ENCODE assay signal across 16 cellular contexts in the genomic region with DNA sequence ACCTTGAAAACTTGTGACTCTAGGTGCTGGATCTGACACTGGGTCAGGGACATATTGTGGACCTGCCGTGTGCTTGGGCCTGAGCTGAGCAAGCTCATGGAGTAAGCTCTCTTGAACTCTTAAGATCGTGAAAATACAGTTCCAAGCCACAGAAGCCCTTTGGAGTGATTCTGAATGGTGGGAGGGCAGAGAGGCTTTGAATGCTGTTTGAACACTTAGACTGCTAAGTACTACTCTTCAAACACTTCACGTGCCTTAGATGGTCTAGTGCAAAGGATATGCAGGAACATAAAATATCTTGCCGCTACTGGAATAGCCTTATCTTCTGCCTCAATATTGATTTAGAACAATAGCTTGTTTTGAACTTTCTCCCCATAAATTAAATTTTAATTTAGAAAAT. TPM values are rescaled to one million over a fixed set of nuclear protein-coding genes. Genes with fewer than 3 reads are reported as not detected.
A peak's percentile ranks its signal among the peaks of the same experiment; 100 is the strongest.
DNase-seq lines count a peak whose midpoint lies in the region; ATAC-seq and TF ChIP-seq lines count a peak whose summit lies in the region.
"Had no signal": no experiment of that assay in that cellular context is flagged by ENCODE, and none has a peak within 500 bp of the region (broad histone marks: within the 10 kb centered on the region; RNA-seq: fewer than 3 reads in every experiment).

No MANE protein-coding gene starts in this region.

- POLR2A ChIA-PET in WTC11 (lab: Charles Lee) = interaction anchor here (0.5 to 1.2 kb wide), 2 partner anchors 20 to 1472 kb away, joined by 3 to 4 read pairs; no protein-coding TSS in a partner anchor

- H3K27me3 Mint-ChIP-seq in WTC11 (ENCODE audit: low read depth) = no peaks in the 10 kb centered on the region
- H3K27me3 Mint-ChIP-seq: dendritic cell treated with granulocyte-macrophage colony-stimulating factor and Interleukin-4, amounts not matched to agents 40 ng/mL and 50 ng/mL, for 4 days had no signal

- WGBS in psoas muscle, 3 donors = 82 to 88% (median 85%) methylated on average over 4 of the region's 4 CpGs

- peak overlapping the region; percentile 98 for H3K27ac Mint-ChIP-seq in WTC11
- H3K27ac Mint-ChIP-seq: CD8-positive, alpha-beta T cell; dendritic cell treated with granulocyte-macrophage colony-stimulating factor and Interleukin-4, amounts not matched to agents 40 ng/mL and 50 ng/mL, for 4 days had no signal

- intact Hi-C loops in lower lobe of right lung (cut with DNase I) (no loop called here), psoas muscle (cut with DNase I) (no loop called here), posterior vena cava (cut with DNase I) (no loop called here)

- DNase-seq in DMS53 treated with DMSO at 0.1 percent for 48 hours (lab: John Stamatoyannopoulos, UW; ENCODE audit: unreplicated experiment) = peak; percentile 80
- DNase-seq in NCI-H128 (lab: John Stamatoyannopoulos, UW; ENCODE audit: unreplicated experiment) = peak; percentile 30
- no peak for DNase-seq in WTC11 (ENCODE audit: low spot score)
- DNase-seq in lower lobe of right lung = no peak
- no peak for DNase-seq in psoas muscle
- DNase-seq in posterior vena cava (ENCODE audit: low spot score) = no peak
- no peak for DNase-seq in foreskin keratinocyte
- DNase-seq: amygdala; CD8-positive, alpha-beta T cell; NCI-H774; stomach had no signal

- H3K4me1 Mint-ChIP-seq in WTC11 = peaks cover 98% of the 10 kb centered on the region

- H3K4me3 Mint-ChIP-seq in WTC11 = peak overlapping the region; percentile 39
- H3K4me3 Mint-ChIP-seq: CD8-positive, alpha-beta T cell; dendritic cell treated with granulocyte-macrophage colony-stimulating factor and Interleukin-4, amounts not matched to agents 40 ng/mL and 50 ng/mL, for 4 days had no signal

- ATAC-seq in WTC11 (peak; percentile 10), lower lobe of right lung (peak; percentile 91 to 95), psoas muscle (no peak), foreskin keratinocyte (no peak), GM19455 (IDR thresholded peaks at IDR 0.05; ENCODE audit: unreplicated experiment) (no peak)
- ATAC-seq: CD8-positive, alpha-beta T cell; esophagus mucosa had no signal

- no peaks in the 10 kb centered on the region for H3K27me3 ChIP-seq in lower lobe of right lung (ENCODE audit: low read depth)
- no peaks in the 10 kb centered on the region for H3K27me3 ChIP-seq in psoas muscle (ENCODE audit: insufficient read depth in 3 of 3, low read length in 2 of 3)
- H3K27me3 ChIP-seq in foreskin keratinocyte = no peaks in the 10 kb centered on the region
- H3K27me3 ChIP-seq: stomach had no signal

- CTCF ChIA-PET in WTC11 (lab: Charles Lee) = interaction anchor here (1.2 to 3.8 kb wide), 7 partner anchors 22 to 342 kb away, joined by 3 to 22 read pairs (median 4); a partner anchor contains a TSS

- TF ChIP-seq CTCF in WTC11 (IDR thresholded peaks at IDR 0.05) (no peak), lower lobe of right lung (IDR thresholded peaks at IDR 0.05) (no peak), psoas muscle (IDR thresholded peaks at IDR 0.05) (no peak), foreskin keratinocyte (conservative IDR thresholded peaks at IDR 0.05) (no peak)

- no peak overlapping the region for H3K4me3 ChIP-seq in lower lobe of right lung
- H3K4me3 ChIP-seq in psoas muscle = no peak overlapping the region
- H3K4me3 ChIP-seq: stomach had no signal

- no peaks in the 10 kb centered on the region for H3K36me3 Mint-ChIP-seq in WTC11
- H3K36me3 Mint-ChIP-seq: CD8-positive, alpha-beta T cell had no signal

- H3K27ac ChIP-seq in lower lobe of right lung = peak overlapping the region; percentile 13
- no peak overlapping the region for H3K27ac ChIP-seq in psoas muscle
- H3K27ac ChIP-seq in foreskin keratinocyte = no peak overlapping the region
- H3K27ac ChIP-seq: parathyroid adenoma, RWPE1, stomach had no signal

- H3K36me3 ChIP-seq in lower lobe of right lung (no peaks in the 10 kb centered on the region), psoas muscle (ENCODE audit: insufficient read depth in 1 of 2, low read depth in 1 of 2) (no peaks in the 10 kb centered on the region)
- H3K36me3 ChIP-seq: stomach had no signal

- H3K9me3 Mint-ChIP-seq in WTC11 = no peaks in the 10 kb centered on the region
- H3K9me3 Mint-ChIP-seq: CD8-positive, alpha-beta T cell; dendritic cell treated with granulocyte-macrophage colony-stimulating factor and Interleukin-4, amounts not matched to agents 40 ng/mL and 50 ng/mL, for 4 days had no signal

- H3K9me3 ChIP-seq in lower lobe of right lung (no peaks in the 10 kb centered on the region), psoas muscle (no peaks in the 10 kb centered on the region)
- H3K9me3 ChIP-seq: stomach had no signal

- H3K4me1 ChIP-seq in lower lobe of right lung = peaks cover 25% of the 10 kb centered on the region
- peaks cover 18% of the 10 kb centered on the region for H3K4me1 ChIP-seq in psoas muscle
- H3K4me1 ChIP-seq in foreskin keratinocyte = no peaks in the 10 kb centered on the region
- H3K4me1 ChIP-seq: parathyroid adenoma had no signal

TF ChIP-seq in WTC11, 78 proteins besides CTCF, POLR2A, EP300 and RAD21 (continues in another document):
- TF ChIP-seq, protein P1, sequence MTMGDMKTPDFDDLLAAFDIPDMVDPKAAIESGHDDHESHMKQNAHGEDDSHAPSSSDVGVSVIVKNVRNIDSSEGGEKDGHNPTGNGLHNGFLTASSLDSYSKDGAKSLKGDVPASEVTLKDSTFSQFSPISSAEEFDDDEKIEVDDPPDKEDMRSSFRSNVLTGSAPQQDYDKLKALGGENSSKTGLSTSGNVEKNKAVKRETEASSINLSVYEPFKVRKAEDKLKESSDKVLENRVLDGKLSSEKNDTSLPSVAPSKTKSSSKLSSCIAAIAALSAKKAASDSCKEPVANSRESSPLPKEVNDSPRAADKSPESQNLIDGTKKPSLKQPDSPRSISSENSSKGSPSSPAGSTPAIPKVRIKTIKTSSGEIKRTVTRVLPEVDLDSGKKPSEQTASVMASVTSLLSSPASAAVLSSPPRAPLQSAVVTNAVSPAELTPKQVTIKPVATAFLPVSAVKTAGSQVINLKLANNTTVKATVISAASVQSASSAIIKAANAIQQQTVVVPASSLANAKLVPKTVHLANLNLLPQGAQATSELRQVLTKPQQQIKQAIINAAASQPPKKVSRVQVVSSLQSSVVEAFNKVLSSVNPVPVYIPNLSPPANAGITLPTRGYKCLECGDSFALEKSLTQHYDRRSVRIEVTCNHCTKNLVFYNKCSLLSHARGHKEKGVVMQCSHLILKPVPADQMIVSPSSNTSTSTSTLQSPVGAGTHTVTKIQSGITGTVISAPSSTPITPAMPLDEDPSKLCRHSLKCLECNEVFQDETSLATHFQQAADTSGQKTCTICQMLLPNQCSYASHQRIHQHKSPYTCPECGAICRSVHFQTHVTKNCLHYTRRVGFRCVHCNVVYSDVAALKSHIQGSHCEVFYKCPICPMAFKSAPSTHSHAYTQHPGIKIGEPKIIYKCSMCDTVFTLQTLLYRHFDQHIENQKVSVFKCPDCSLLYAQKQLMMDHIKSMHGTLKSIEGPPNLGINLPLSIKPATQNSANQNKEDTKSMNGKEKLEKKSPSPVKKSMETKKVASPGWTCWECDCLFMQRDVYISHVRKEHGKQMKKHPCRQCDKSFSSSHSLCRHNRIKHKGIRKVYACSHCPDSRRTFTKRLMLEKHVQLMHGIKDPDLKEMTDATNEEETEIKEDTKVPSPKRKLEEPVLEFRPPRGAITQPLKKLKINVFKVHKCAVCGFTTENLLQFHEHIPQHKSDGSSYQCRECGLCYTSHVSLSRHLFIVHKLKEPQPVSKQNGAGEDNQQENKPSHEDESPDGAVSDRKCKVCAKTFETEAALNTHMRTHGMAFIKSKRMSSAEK (CRISPR knock-in tag; IDR thresholded peaks at IDR 0.05; ENCODE audit: borderline replicate concordance) = no peak
- TF ChIP-seq NR2C2 (CRISPR knock-in tag; IDR thresholded peaks at IDR 0.05) (no peak), JUN (CRISPR knock-in tag; IDR thresholded peaks at IDR 0.05) (no peak), SMAD3 (CRISPR knock-in tag; IDR thresholded peaks at IDR 0.05; ENCODE audit: borderline replicate concordance) (no peak), ZNF317 (CRISPR knock-in tag; IDR thresholded peaks at IDR 0.05; ENCODE audit: borderline replicate concordance, low read depth) (no peak), SMAD4 (CRISPR knock-in tag; IDR thresholded peaks at IDR 0.05) (no peak), HMGA2 (CRISPR knock-in tag; IDR thresholded peaks at IDR 0.05) (no peak), ESRRA (CRISPR knock-in tag; IDR thresholded peaks at IDR 0.05; ENCODE audit: borderline replicate concordance) (no peak), TP53 (CRISPR knock-in tag; IDR thresholded peaks at IDR 0.05) (no peak)
- TF ChIP-seq, protein P2, sequence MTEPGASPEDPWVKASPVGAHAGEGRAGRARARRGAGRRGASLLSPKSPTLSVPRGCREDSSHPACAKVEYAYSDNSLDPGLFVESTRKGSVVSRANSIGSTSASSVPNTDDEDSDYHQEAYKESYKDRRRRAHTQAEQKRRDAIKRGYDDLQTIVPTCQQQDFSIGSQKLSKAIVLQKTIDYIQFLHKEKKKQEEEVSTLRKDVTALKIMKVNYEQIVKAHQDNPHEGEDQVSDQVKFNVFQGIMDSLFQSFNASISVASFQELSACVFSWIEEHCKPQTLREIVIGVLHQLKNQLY (CRISPR knock-in tag; IDR thresholded peaks at IDR 0.05) = no peak
- TF ChIP-seq, protein P3, sequence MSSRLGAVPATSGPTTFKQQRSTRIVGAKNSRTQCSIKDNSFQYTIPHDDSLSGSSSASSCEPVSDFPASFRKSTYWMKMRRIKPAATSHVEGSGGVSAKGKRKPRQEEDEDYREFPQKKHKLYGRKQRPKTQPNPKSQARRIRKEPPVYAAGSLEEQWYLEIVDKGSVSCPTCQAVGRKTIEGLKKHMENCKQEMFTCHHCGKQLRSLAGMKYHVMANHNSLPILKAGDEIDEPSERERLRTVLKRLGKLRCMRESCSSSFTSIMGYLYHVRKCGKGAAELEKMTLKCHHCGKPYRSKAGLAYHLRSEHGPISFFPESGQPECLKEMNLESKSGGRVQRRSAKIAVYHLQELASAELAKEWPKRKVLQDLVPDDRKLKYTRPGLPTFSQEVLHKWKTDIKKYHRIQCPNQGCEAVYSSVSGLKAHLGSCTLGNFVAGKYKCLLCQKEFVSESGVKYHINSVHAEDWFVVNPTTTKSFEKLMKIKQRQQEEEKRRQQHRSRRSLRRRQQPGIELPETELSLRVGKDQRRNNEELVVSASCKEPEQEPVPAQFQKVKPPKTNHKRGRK (CRISPR knock-in tag; IDR thresholded peaks at IDR 0.05; ENCODE audit: borderline replicate concordance) = no peak
- TF ChIP-seq, protein P4, sequence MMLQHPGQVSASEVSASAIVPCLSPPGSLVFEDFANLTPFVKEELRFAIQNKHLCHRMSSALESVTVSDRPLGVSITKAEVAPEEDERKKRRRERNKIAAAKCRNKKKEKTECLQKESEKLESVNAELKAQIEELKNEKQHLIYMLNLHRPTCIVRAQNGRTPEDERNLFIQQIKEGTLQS (CRISPR knock-in tag; conservative IDR thresholded peaks at IDR 0.05) = no peak

RNA-seq across cellular contexts. Expression of a gene that starts 21.6 kb away (rescaled TPM):
- total RNA-seq in WTC11 (2021) (54.6 to 56.3 TPM (median 55.2 TPM) in 3 replicates), lower lobe of right lung (15.8 TPM), psoas muscle (1 to 10 TPM; 1.2 to 2.8 (median 2.0) TPM), posterior vena cava (10 to 100 TPM; 19.3 to 25.8 TPM), foreskin keratinocyte (2.3 and 4.5 TPM in 2 replicates)
- polyA plus RNA-seq in psoas muscle (under 1 TPM; 0.13 to 0.69 (median 0.44) TPM), foreskin keratinocyte (0.27 and 0.74 TPM in 2 replicates)
- total RNA-seq: CD8-positive, alpha-beta T cell had no signal

Comparison
In these comparisons a context has a peak if more than half of its experiments do, and no peak if none do; other contexts are left out.
1. DNase-seq: peak in DMS53 treated with DMSO at 0.1 percent for 48 hours (single experiment) and NCI-H128 (single experiment); none in WTC11 (single experiment), lower lobe of right lung (single experiment), psoas muscle (0 of 2), posterior vena cava (single experiment) and foreskin keratinocyte (0 of 2).
2. ATAC-seq: peak in WTC11 (single experiment) and lower lobe of right lung (2 of 2); none in psoas muscle (0 of 4), foreskin keratinocyte (single experiment) and GM19455 (single experiment).